In genomic region chr12:68529466-68529865, GRCh38 we compare ENCODE assay signal across 18 cellular contexts.
"Had no signal": no experiment of that assay in that cellular context is flagged by ENCODE, and none has a peak within 500 bp of the region (broad histone marks: within the 10 kb centered on the region; RNA-seq: fewer than 3 reads in every experiment).

No MANE protein-coding gene starts in this region.

- H3K4me3 Mint-ChIP-seq: activated naive CD8-positive, alpha-beta T cell; naive thymus-derived CD4-positive, alpha-beta T cell; stimulated activated naive CD8-positive, alpha-beta T cell treated with anti-CD3 and anti-CD28 coated beads, Interleukin-15, Interleukin-2, amounts not matched to agents 100 ng/mL and 50 ng/mL, for 24 hours; T-helper 1 cell treated with Interleukin-12 subunit alpha and Interleukin-12 subunit beta and Interleukin-4 antibody, amounts not matched to agents 30 μg/mL and 1 μg/mL, for 36 hours; WTC11 had no signal

- DNase-seq: activated gamma-delta T cell treated with Interleukin-2 at 50 U/mL for 16 hours; activated T-cell treated with anti-CD3 and anti-CD28 coated beads, Interleukin-2, amount 50 U/mL, for 1 hour; body of pancreas; foreskin melanocyte; lower lobe of right lung; naive thymus-derived CD4-positive, alpha-beta T cell; ovary; T1000; trophoblast cell; uterus had no signal

- H3K36me3 Mint-ChIP-seq: WTC11 had no signal

- H3K9me3 Mint-ChIP-seq: T-helper 1 cell treated with Interleukin-12 subunit alpha and Interleukin-12 subunit beta and Interleukin-4 antibody, amounts not matched to agents 30 μg/mL and 1 μg/mL, for 36 hours had no signal

- H3K4me1 ChIP-seq: body of pancreas, lower lobe of right lung, prostate gland had no signal

- H3K9me3 ChIP-seq: lower lobe of right lung, ovary, prostate gland, uterus had no signal

- H3K36me3 ChIP-seq: cardiac muscle cell, lower lobe of right lung, ovary, prostate gland, uterus had no signal

- H3K4me3 ChIP-seq: body of pancreas, cardiac muscle cell, lower lobe of right lung, ovary, prostate gland, uterus had no signal

- H3K27ac Mint-ChIP-seq: activated naive CD8-positive, alpha-beta T cell; naive thymus-derived CD4-positive, alpha-beta T cell; stimulated activated naive CD8-positive, alpha-beta T cell treated with anti-CD3 and anti-CD28 coated beads, Interleukin-15, Interleukin-2, amounts not matched to agents 100 ng/mL and 50 ng/mL, for 24 hours; T-helper 1 cell treated with Interleukin-12 subunit alpha and Interleukin-12 subunit beta and Interleukin-4 antibody, amounts not matched to agents 30 μg/mL and 1 μg/mL, for 36 hours; WTC11 had no signal

- H3K27me3 Mint-ChIP-seq: activated naive CD8-positive, alpha-beta T cell; stimulated activated naive CD8-positive, alpha-beta T cell treated with anti-CD3 and anti-CD28 coated beads, Interleukin-15, Interleukin-2, amounts not matched to agents 100 ng/mL and 50 ng/mL, for 24 hours had no signal

- H3K27ac ChIP-seq: body of pancreas, cardiac muscle cell, epithelial cell of prostate, lower lobe of right lung, ovary, prostate gland, uterus had no signal

- H3K4me1 Mint-ChIP-seq: WTC11 had no signal

- H3K27me3 ChIP-seq: body of pancreas, cardiac muscle cell, ovary, uterus had no signal

- ATAC-seq: body of pancreas; left lobe of liver; lower lobe of right lung; naive thymus-derived CD4-positive, alpha-beta T cell; WTC11 had no signal
